22 cellular contexts compared by ENCODE assay signal in the genomic region with DNA sequence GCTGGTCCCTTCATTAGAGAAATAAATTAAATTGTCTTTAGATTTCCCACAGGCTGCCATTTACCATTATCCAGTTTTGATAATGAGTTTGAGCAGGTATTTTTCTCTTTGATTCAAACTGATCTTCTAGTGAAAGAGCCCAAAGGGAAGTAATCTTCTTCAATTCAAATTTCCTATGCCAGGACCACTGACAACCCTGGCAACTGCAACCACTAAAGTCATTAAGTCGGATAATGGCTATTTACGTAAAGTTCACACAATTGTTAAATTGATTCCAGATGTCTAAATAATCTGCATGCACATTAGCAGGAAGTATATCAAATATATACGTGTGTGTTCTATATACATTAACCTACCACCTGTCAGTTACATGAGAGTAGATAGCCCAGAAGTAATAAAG.
"Had no signal": no experiment of that assay in that cellular context is flagged by ENCODE, and none has a peak within 500 bp of the region (broad histone marks: within the 10 kb centered on the region; RNA-seq: fewer than 3 reads in every experiment).

No MANE protein-coding gene starts in this region.

- H3K36me3 ChIP-seq: lower lobe of right lung, right lobe of liver, tibial nerve had no signal

- H3K27ac ChIP-seq: dorsolateral prefrontal cortex, hepatocyte, lower lobe of right lung, parathyroid adenoma, right lobe of liver, tibial nerve had no signal

- DNase-seq: activated CD4-positive, alpha-beta T cell treated with anti-CD3 and anti-CD28 coated beads, Interleukin-2, amount 10 ng/mL, durations not matched to agents 7 days and 5 days; activated CD8-positive, alpha-beta memory T cell treated with anti-CD3 and anti-CD28 coated beads, Interleukin-2, amount 50 U/mL, for 4 hours; activated effector memory CD4-positive, alpha-beta T cell treated with Interleukin-2 at 50 U/mL for 16 hours; activated naive CD4-positive, alpha-beta T cell treated with anti-CD3 and anti-CD28 coated beads, Interleukin-2, amount 10 ng/mL, durations not matched to agents 7 days and 5 days; activated naive CD8-positive, alpha-beta T cell treated with anti-CD3 and anti-CD28 coated beads, Interleukin-2, amount 50 U/mL, for 24 hours; activated T-cell treated with anti-CD3 and anti-CD28 coated beads, Interleukin-2, amount 50 U/mL, for 4 hours; anterior cingulate cortex; central memory CD4-positive, alpha-beta T cell; dorsolateral prefrontal cortex; islet precursor cell; lower lobe of right lung; right lobe of liver; small intestine; stimulated activated CD4-positive, alpha-beta T cell treated with anti-CD3 and anti-CD28 coated beads, Interleukin-15, amount 100 ng/mL, for 24 hours; stimulated activated CD4-positive, alpha-beta T cell treated with anti-CD3 and anti-CD28 coated beads, Interleukin-2, amount 100 ng/mL, for 48 hours had no signal

- H3K9me3 ChIP-seq: lower lobe of right lung, right lobe of liver, tibial nerve had no signal

- H3K4me2 ChIP-seq: hepatocyte had no signal

- H3K79me2 ChIP-seq: hepatocyte, parathyroid adenoma had no signal

- ATAC-seq: activated CD4-positive, CD25-positive, alpha-beta regulatory T cell treated with anti-CD3 and anti-CD28 coated beads, Interleukin-2, amount 50 U/mL, for 24 hours; activated naive CD8-positive, alpha-beta T cell treated with anti-CD3 and anti-CD28 coated beads, Interleukin-2, amount 50 U/mL, for 24 hours; activated T-cell treated with anti-CD3 and anti-CD28 coated beads, Interleukin-2, amount 50 U/mL, for 4 hours; lower lobe of right lung; natural killer cell treated with Interleukin-12 subunit alpha and Interleukin-12 subunit beta and Interleukin-15 and Interleukin-18, amount 100 ng/mL, for 72 hours; right lobe of liver had no signal

- H3K27me3 ChIP-seq: dorsolateral prefrontal cortex, hepatocyte, right lobe of liver, tibial nerve had no signal

- H3K4me1 ChIP-seq: lower lobe of right lung, parathyroid adenoma, right lobe of liver, tibial nerve had no signal

- H3K9ac ChIP-seq: parathyroid adenoma had no signal

- H3K4me3 ChIP-seq: dorsolateral prefrontal cortex, hepatocyte, lower lobe of right lung, right lobe of liver, tibial nerve had no signal

- H2AFZ ChIP-seq: hepatocyte, parathyroid adenoma had no signal

- FAIRE-seq: colon, small intestine, urothelium cell line had no signal
